In the genomic region with DNA sequence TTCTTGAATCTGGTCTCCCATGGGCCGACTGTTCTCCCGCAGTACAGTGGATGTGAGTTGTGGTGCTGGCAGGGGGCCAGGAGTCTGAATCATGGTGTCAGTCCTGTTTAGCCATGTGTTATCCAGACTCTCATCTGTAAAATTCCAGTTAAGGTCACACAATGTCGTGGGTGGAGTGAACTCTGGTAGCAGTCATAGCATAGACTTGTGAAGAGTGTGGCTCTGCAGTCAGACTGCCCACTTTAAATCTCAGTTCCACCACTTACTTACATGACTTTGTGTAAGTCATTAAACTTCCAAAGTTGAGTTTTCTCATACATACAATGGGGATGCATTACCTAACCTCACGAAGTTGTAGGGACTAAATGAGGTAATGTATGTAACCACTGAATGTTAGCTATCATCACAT, we compare ENCODE assay signal across 8 cellular contexts.
DNase-seq lines count a peak whose midpoint lies in the region; ATAC-seq and TF ChIP-seq lines count a peak whose summit lies in the region.

No MANE protein-coding gene starts in this region.

- H3K9me3 Mint-ChIP-seq in neural progenitor cell = no peaks in the 10 kb centered on the region

- H3K4me3 Mint-ChIP-seq in neural progenitor cell = no peak overlapping the region

- H4K20me1 ChIP-seq in neural progenitor cell (ENCODE audit: low read depth) = no peaks in the 10 kb centered on the region

- ATAC-seq in GM21447 (IDR thresholded peaks at IDR 0.05; ENCODE audit: unreplicated experiment) = no peak
- ATAC-seq in HG03175 (IDR thresholded peaks at IDR 0.05; ENCODE audit: unreplicated experiment) = no peak
- ATAC-seq in HG03095 (IDR thresholded peaks at IDR 0.05; ENCODE audit: unreplicated experiment) = no peak

- H3K4me1 Mint-ChIP-seq in neural progenitor cell = peaks cover 12% of the 10 kb centered on the region

- no peaks in the 10 kb centered on the region for H3K27me3 Mint-ChIP-seq in neural progenitor cell (ENCODE audit: insufficient read depth, low read depth)

- peaks cover 7% of the 10 kb centered on the region for H3K4me1 ChIP-seq in neural progenitor cell

- H3K4me3 ChIP-seq in epithelial cell of proximal tubule (ENCODE audit: low read depth, low read length) = no peak overlapping the region
- no peak overlapping the region for H3K4me3 ChIP-seq in neural progenitor cell

- H3K36me3 ChIP-seq in neural progenitor cell = no peaks in the 10 kb centered on the region

- peaks cover 32% of the 10 kb centered on the region for H3K36me3 Mint-ChIP-seq in neural progenitor cell

- H3K9me3 ChIP-seq in neural progenitor cell (ENCODE audit: low read depth) = no peaks in the 10 kb centered on the region

- H2AFZ ChIP-seq in neural progenitor cell (replicated peaks) = no peak overlapping the region

- no peak for TF ChIP-seq CTCF in epithelial cell of proximal tubule (conservative IDR thresholded peaks at IDR 0.05; ENCODE audit: low read depth, low read length)
- no peak for TF ChIP-seq CTCF in neural progenitor cell (IDR thresholded peaks at IDR 0.05)

- peak overlapping the region; percentile 60 for H3K27ac Mint-ChIP-seq in neural progenitor cell

- H3K27ac ChIP-seq in neural progenitor cell = peak overlapping the region; percentile 9

- peak; percentile 93 for DNase-seq in Daoy (ENCODE audit: low read depth)
- peak; percentile 65 for DNase-seq in NCI-H748 (lab: John Stamatoyannopoulos, UW; ENCODE audit: unreplicated experiment)
- peak; percentile 88 for DNase-seq in epithelial cell of proximal tubule (ENCODE audit: low read depth)
- DNase-seq in neural progenitor cell (ENCODE audit: low spot score) = no peak
- DNase-seq in stimulated activated CD4-positive, alpha-beta T cell treated with anti-CD3 and anti-CD28 coated beads, Interleukin-2, amount 100 ng/mL, for 48 hours = no peak

- H3F3A ChIP-seq in neural progenitor cell (ENCODE audit: low read depth) = peaks cover 9% of the 10 kb centered on the region

- peak overlapping the region; percentile 8 for H3K4me2 ChIP-seq in neural progenitor cell

- H3K79me2 ChIP-seq in neural progenitor cell (ENCODE audit: low read depth) = no peaks in the 10 kb centered on the region

- no peak overlapping the region for H3K9ac ChIP-seq in neural progenitor cell

- H3K27me3 ChIP-seq in neural progenitor cell = no peaks in the 10 kb centered on the region

Comparison
In these comparisons a context has a peak if more than half of its experiments do, and no peak if none do; other contexts are left out.
1. DNase-seq: peak in Daoy (single experiment), NCI-H748 (single experiment) and epithelial cell of proximal tubule (single experiment); none in neural progenitor cell (single experiment) and stimulated activated CD4-positive, alpha-beta T cell treated with anti-CD3 and anti-CD28 coated beads, Interleukin-2, amount 100 ng/mL, for 48 hours (0 of 2).